ENCODE assay signal across 12 cellular contexts in the genomic region with DNA sequence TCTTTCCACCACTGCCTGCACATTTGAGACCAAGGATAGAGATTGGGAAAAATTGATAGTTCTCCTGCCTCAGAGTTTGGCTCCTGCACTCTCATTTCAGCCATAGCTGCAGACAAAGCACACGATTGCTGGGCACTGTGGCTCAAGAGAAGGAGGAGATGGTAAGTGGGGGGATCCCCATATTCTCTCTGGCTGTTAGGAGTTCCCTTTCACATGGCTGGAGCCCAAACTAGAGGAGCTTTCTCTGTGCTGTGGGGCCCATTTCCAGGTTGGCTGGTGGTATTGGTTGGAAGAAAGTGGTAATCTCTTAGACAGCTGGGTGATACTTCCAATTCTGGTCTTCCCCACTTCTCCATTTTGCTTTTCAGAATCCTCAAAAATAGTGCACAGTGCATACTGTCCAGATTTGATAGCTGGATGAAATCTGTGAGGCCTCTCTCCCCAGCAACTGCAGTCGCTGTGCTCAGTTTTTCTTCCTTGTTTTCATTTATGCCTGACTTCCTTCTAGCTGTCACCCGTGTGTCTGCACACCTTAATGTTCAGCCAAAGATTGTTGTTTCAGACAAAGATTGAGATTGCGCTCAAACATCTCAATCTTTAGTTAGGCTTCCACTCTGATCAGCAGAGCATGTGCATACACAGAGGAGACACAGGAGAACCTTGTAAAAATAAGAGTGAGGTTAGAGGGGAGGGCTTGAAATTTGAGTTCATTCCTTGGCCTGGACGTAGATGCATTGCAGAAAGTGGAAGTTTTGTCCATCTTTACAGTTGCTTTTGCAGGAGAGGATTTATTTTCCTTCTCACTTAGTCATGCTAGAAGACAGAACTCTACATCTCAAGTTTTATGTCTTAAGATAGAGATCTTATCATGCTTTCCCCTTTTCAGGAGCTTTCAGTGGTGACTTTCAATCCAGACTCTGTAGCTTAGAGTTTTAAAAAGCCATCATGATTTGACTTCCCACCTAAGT. TPM values are rescaled to one million over a fixed set of nuclear protein-coding genes. Genes with fewer than 3 reads are reported as not detected.
A peak's percentile ranks its signal among the peaks of the same experiment; 100 is the strongest.
DNase-seq lines count a peak whose midpoint lies in the region; ATAC-seq and TF ChIP-seq lines count a peak whose summit lies in the region.
"Had no signal": no experiment of that assay in that cellular context is flagged by ENCODE, and none has a peak within 500 bp of the region (broad histone marks: within the 10 kb centered on the region; RNA-seq: fewer than 3 reads in every experiment).

No MANE protein-coding gene starts in this region.

- H3K4me1 Mint-ChIP-seq in HFFc6 (ENCODE audit: low read depth), result peaks cover 68% of the 10 kb centered on the region
- H3K4me1 Mint-ChIP-seq in activated T-helper 1 cell treated with anti-CD3 and anti-CD28 coated beads, Interleukin-12 subunit alpha, Interleukin-12 subunit beta, Interleukin-2, Interleukin-4 antibody, amounts not matched to agents 30 ng/mL and 10 ng/mL and 1 ng/mL, durations not matched to agents 14 hours and 24 hours and 36 hours (ENCODE audit: low read depth), result peaks cover 24% of the 10 kb centered on the region
- peaks cover 58 to 79% (median 72%) of the 10 kb centered on the region in 3 donors for H3K4me1 Mint-ChIP-seq in naive B cell

- intact Hi-C loops in activated T-helper 1 cell treated with anti-CD3 and anti-CD28 coated beads, Interleukin-12 subunit alpha, Interleukin-12 subunit beta, Interleukin-2, Interleukin-4 antibody, amounts not matched to agents 30 ng/mL and 10 ng/mL and 1 ng/mL, durations not matched to agents 14 hours and 24 hours and 36 hours (cut with micrococcal nuclease), result loop anchor here (1.0 kb wide), 1 partner anchor 10 kb away; no protein-coding TSS in a partner anchor

- H3K36me3 Mint-ChIP-seq in HFFc6 (ENCODE audit: low read depth) (peaks cover 22% of the 10 kb centered on the region), naive B cell (peaks cover 0 to 3% of the 10 kb centered on the region in 2 donors)
- H3K36me3 Mint-ChIP-seq in activated T-helper 1 cell treated with anti-CD3 and anti-CD28 coated beads, Interleukin-12 subunit alpha, Interleukin-12 subunit beta, Interleukin-2, Interleukin-4 antibody, amounts not matched to agents 30 ng/mL and 10 ng/mL and 1 ng/mL, durations not matched to agents 14 hours and 24 hours and 36 hours (ENCODE audit: low read depth), result peaks cover 16% of the 10 kb centered on the region

- H3K9me3 Mint-ChIP-seq in HFFc6 (no peaks in the 10 kb centered on the region), naive B cell (peaks cover 0 to 1% (median 0%) of the 10 kb centered on the region in 7 donors)
- no peaks in the 10 kb centered on the region for H3K9me3 Mint-ChIP-seq in activated T-helper 1 cell treated with anti-CD3 and anti-CD28 coated beads, Interleukin-12 subunit alpha, Interleukin-12 subunit beta, Interleukin-2, Interleukin-4 antibody, amounts not matched to agents 30 ng/mL and 10 ng/mL and 1 ng/mL, durations not matched to agents 14 hours and 24 hours and 36 hours

- no peaks in the 10 kb centered on the region for H3K27me3 Mint-ChIP-seq in HFFc6 (ENCODE audit: insufficient read depth)
- no peaks in the 10 kb centered on the region for H3K27me3 Mint-ChIP-seq in activated T-helper 1 cell treated with anti-CD3 and anti-CD28 coated beads, Interleukin-12 subunit alpha, Interleukin-12 subunit beta, Interleukin-2, Interleukin-4 antibody, amounts not matched to agents 30 ng/mL and 10 ng/mL and 1 ng/mL, durations not matched to agents 14 hours and 24 hours and 36 hours (ENCODE audit: insufficient read depth)
- no peaks in the 10 kb centered on the region for H3K27me3 Mint-ChIP-seq in naive B cell

- peak overlapping the region; percentile 72 for H3K27ac Mint-ChIP-seq in HFFc6
- peak overlapping the region; percentile 76 for H3K27ac Mint-ChIP-seq in activated T-helper 1 cell treated with anti-CD3 and anti-CD28 coated beads, Interleukin-12 subunit alpha, Interleukin-12 subunit beta, Interleukin-2, Interleukin-4 antibody, amounts not matched to agents 30 ng/mL and 10 ng/mL and 1 ng/mL, durations not matched to agents 14 hours and 24 hours and 36 hours
- H3K27ac Mint-ChIP-seq in naive B cell, result peak overlapping the region; percentile 59 to 95 (median 81)

- H3K4me3 Mint-ChIP-seq in HFFc6 (peak overlapping the region; percentile 70), naive B cell (peak overlapping the region in 7 of 8 donors; percentile 30 to 84 (median 72))
- H3K4me3 Mint-ChIP-seq in activated T-helper 1 cell treated with anti-CD3 and anti-CD28 coated beads, Interleukin-12 subunit alpha, Interleukin-12 subunit beta, Interleukin-2, Interleukin-4 antibody, amounts not matched to agents 30 ng/mL and 10 ng/mL and 1 ng/mL, durations not matched to agents 14 hours and 24 hours and 36 hours, result no peak overlapping the region

- no peak for TF ChIP-seq CTCF in HFFc6 (IDR thresholded peaks at IDR 0.05)

- ATAC-seq in naive B cell (ENCODE audit: low read depth in 2 of 2) (peak; percentile 82 to 83), HG03095 (IDR thresholded peaks at IDR 0.05; ENCODE audit: unreplicated experiment) (no peak)

- DNase-seq in EH (ENCODE audit: low read depth) (peak; percentile 84), HFFc6 (peak; percentile 54), naive B cell (peak; percentile 23), activated gamma-delta T cell (lab: John Stamatoyannopoulos, UW) (no peak), amygdala (lab: John Stamatoyannopoulos, UW) (no peak)
- no peak for DNase-seq in activated T-helper 1 cell treated with anti-CD3 and anti-CD28 coated beads, Interleukin-12 subunit alpha, Interleukin-12 subunit beta, Interleukin-2, Interleukin-4 antibody, amounts not matched to agents 30 ng/mL and 10 ng/mL and 1 ng/mL, durations not matched to agents 14 hours and 24 hours and 36 hours (ENCODE audit: low spot score)
- no peak for DNase-seq in stimulated activated CD4-positive, alpha-beta T cell treated with anti-CD3 and anti-CD28 coated beads, Interleukin-2, amount 100 ng/mL, for 48 hours
- DNase-seq: erythroblast, GOT3, NCI-H146, retina had no signal

RNA-seq across cellular contexts. Expression of a gene that starts 28.6 kb away (rescaled TPM):
- total RNA-seq in HFFc6 (2021; fragmentation: NEBNext Ultra II Directional; extraction: Animal tissue kit (Norgen Biotek cat#: 25700)), result 10 to 100 TPM; 38.6 to 45.3 (median 42.5) TPM
- total RNA-seq in activated T-helper 1 cell treated with anti-CD3 and anti-CD28 coated beads, Interleukin-12 subunit alpha, Interleukin-12 subunit beta, Interleukin-2, Interleukin-4 antibody, amounts not matched to agents 30 ng/mL and 10 ng/mL and 1 ng/mL, durations not matched to agents 14 hours and 24 hours and 36 hours, result 26.7 and 27.8 TPM in 2 replicates
- polyA plus RNA-seq in naive B cell (ENCODE audit: low read depth in 6 of 6), result 10 to 100 TPM; 44.8 to 67.3 (median 55.9) TPM

Comparison
In these comparisons a context has a peak if more than half of its experiments do, and no peak if none do; other contexts are left out.
1. DNase-seq: peak in EH (single experiment), HFFc6 (single experiment) and naive B cell (single experiment); none in activated T-helper 1 cell treated with anti-CD3 and anti-CD28 coated beads, Interleukin-12 subunit alpha, Interleukin-12 subunit beta, Interleukin-2, Interleukin-4 antibody, amounts not matched to agents 30 ng/mL and 10 ng/mL and 1 ng/mL, durations not matched to agents 14 hours and 24 hours and 36 hours (single experiment), activated gamma-delta T cell (single experiment), amygdala (0 of 56) and stimulated activated CD4-positive, alpha-beta T cell treated with anti-CD3 and anti-CD28 coated beads, Interleukin-2, amount 100 ng/mL, for 48 hours (0 of 2).
2. Peak in every context shown above with its lines, with median percentiles within 50 percentile points of each other: H3K27ac Mint-ChIP-seq.